ENCODE assay signal across 1 cellular context in genomic region chr5:133025804-133026663, GRCh38.
A peak's percentile ranks its signal among the peaks of the same experiment; 100 is the strongest.
TF ChIP-seq lines count a peak whose summit lies in the region.

Gene ZCCHC10, minus strand, starts transcription at chr5:133026549. Its CDS starts 12 bp downstream, at chr5:133026537.

TF ChIP-seq in HepG2, 621 proteins besides CTCF, POLR2A, EP300 and RAD21 (continued from another document and continues in another):
- TF ChIP-seq, protein P1, sequence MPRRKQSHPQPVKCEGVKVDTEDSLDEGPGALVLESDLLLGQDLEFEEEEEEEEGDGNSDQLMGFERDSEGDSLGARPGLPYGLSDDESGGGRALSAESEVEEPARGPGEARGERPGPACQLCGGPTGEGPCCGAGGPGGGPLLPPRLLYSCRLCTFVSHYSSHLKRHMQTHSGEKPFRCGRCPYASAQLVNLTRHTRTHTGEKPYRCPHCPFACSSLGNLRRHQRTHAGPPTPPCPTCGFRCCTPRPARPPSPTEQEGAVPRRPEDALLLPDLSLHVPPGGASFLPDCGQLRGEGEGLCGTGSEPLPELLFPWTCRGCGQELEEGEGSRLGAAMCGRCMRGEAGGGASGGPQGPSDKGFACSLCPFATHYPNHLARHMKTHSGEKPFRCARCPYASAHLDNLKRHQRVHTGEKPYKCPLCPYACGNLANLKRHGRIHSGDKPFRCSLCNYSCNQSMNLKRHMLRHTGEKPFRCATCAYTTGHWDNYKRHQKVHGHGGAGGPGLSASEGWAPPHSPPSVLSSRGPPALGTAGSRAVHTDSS (CRISPR knock-in tag; conservative IDR thresholded peaks at IDR 0.05), result no peak
- TF ChIP-seq, protein P2, sequence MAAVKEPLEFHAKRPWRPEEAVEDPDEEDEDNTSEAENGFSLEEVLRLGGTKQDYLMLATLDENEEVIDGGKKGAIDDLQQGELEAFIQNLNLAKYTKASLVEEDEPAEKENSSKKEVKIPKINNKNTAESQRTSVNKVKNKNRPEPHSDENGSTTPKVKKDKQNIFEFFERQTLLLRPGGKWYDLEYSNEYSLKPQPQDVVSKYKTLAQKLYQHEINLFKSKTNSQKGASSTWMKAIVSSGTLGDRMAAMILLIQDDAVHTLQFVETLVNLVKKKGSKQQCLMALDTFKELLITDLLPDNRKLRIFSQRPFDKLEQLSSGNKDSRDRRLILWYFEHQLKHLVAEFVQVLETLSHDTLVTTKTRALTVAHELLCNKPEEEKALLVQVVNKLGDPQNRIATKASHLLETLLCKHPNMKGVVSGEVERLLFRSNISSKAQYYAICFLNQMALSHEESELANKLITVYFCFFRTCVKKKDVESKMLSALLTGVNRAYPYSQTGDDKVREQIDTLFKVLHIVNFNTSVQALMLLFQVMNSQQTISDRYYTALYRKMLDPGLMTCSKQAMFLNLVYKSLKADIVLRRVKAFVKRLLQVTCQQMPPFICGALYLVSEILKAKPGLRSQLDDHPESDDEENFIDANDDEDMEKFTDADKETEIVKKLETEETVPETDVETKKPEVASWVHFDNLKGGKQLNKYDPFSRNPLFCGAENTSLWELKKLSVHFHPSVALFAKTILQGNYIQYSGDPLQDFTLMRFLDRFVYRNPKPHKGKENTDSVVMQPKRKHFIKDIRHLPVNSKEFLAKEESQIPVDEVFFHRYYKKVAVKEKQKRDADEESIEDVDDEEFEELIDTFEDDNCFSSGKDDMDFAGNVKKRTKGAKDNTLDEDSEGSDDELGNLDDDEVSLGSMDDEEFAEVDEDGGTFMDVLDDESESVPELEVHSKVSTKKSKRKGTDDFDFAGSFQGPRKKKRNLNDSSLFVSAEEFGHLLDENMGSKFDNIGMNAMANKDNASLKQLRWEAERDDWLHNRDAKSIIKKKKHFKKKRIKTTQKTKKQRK (IDR thresholded peaks at IDR 0.05; ENCODE audit: low read length), result no peak
- TF ChIP-seq ZNF335 (CRISPR knock-in tag; IDR thresholded peaks at IDR 0.05) (no peak), AGO2 (optimal IDR thresholded peaks at IDR 0.05; ENCODE audit: low read depth, low read length) (peak; percentile 73), ZNF350 (CRISPR knock-in tag; IDR thresholded peaks at IDR 0.05; ENCODE audit: borderline replicate concordance, low read depth) (peak; percentile 78; the same call in 1 of the 2 replicates), ZNF598 (CRISPR knock-in tag; IDR thresholded peaks at IDR 0.05; ENCODE audit: borderline replicate concordance) (no peak), REXO4 (CRISPR knock-in tag; IDR thresholded peaks at IDR 0.05; ENCODE audit: borderline replicate concordance) (0 out of 2 replicates have a peak, but pooled peaks have one; percentile 57), AHDC1 (CRISPR knock-in tag; IDR thresholded peaks at IDR 0.05; ENCODE audit: borderline replicate concordance) (no peak), ZSCAN31 (CRISPR knock-in tag; IDR thresholded peaks at IDR 0.05; ENCODE audit: low read depth) (peak; percentile 84), TOPORS (CRISPR knock-in tag; IDR thresholded peaks at IDR 0.05) (no peak), KMT2A (CRISPR knock-in tag; IDR thresholded peaks at IDR 0.05) (peak; percentile 88), RELA (CRISPR knock-in tag; IDR thresholded peaks at IDR 0.05) (no peak), ZBTB14 (CRISPR knock-in tag; IDR thresholded peaks at IDR 0.05) (no peak), ZNF687 (CRISPR knock-in tag; IDR thresholded peaks at IDR 0.05) (peak; percentile 91), NKX3-1 (CRISPR knock-in tag; IDR thresholded peaks at IDR 0.05) (no peak), HIC2 (CRISPR knock-in tag; IDR thresholded peaks at IDR 0.05; ENCODE audit: low read depth) (no peak), ZSCAN12 (CRISPR knock-in tag; IDR thresholded peaks at IDR 0.05) (no peak), ZKSCAN1 (IDR thresholded peaks at IDR 0.05; ENCODE audit: low read length) (no peak), NCOA2 (CRISPR knock-in tag; IDR thresholded peaks at IDR 0.05) (peak; percentile 18; the same call in 1 of the 2 replicates), ZNF557 (CRISPR knock-in tag; IDR thresholded peaks at IDR 0.05) (no peak), ADNP (CRISPR knock-in tag; IDR thresholded peaks at IDR 0.05) (no peak), ZBTB4 (CRISPR knock-in tag; IDR thresholded peaks at IDR 0.05; ENCODE audit: borderline replicate concordance) (no peak), RXRB (CRISPR knock-in tag; IDR thresholded peaks at IDR 0.05; ENCODE audit: borderline replicate concordance) (no peak), ZBTB21 (CRISPR knock-in tag; IDR thresholded peaks at IDR 0.05) (no peak), PTBP1 (IDR thresholded peaks at IDR 0.05; ENCODE audit: low read depth, low read length, poor library complexity, severe bottlenecking) (no peak), PLRG1 (conservative IDR thresholded peaks at IDR 0.05) (no peak), ZNF773 (CRISPR knock-in tag; IDR thresholded peaks at IDR 0.05; ENCODE audit: borderline replicate concordance) (no peak), ISX (CRISPR knock-in tag; conservative IDR thresholded peaks at IDR 0.05) (no peak), ARHGAP35 (CRISPR knock-in tag; IDR thresholded peaks at IDR 0.05; ENCODE audit: borderline replicate concordance) (no peak; the same call in 1 of the 2 replicates)
- TF ChIP-seq, protein P3, sequence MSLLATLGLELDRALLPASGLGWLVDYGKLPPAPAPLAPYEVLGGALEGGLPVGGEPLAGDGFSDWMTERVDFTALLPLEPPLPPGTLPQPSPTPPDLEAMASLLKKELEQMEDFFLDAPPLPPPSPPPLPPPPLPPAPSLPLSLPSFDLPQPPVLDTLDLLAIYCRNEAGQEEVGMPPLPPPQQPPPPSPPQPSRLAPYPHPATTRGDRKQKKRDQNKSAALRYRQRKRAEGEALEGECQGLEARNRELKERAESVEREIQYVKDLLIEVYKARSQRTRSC (CRISPR knock-in tag; IDR thresholded peaks at IDR 0.05; ENCODE audit: low read depth), result no peak
- TF ChIP-seq, protein P4, sequence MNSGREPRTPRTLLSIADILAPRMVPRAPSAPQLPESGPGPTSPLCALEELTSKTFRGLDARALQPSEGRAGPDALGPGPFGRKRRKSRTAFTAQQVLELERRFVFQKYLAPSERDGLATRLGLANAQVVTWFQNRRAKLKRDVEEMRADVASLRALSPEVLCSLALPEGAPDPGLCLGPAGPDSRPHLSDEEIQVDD (CRISPR knock-in tag; IDR thresholded peaks at IDR 0.05; ENCODE audit: borderline replicate concordance), result no peak
